Comparison of ENCODE assay signal across 8 cellular contexts in genomic region chr2:204145197-204146190, GRCh38.
DNase-seq lines count a peak whose midpoint lies in the region; ATAC-seq lines count a peak whose summit lies in the region.

No MANE protein-coding gene starts in this region.

- ATAC-seq in GM18870 (IDR thresholded peaks at IDR 0.05; ENCODE audit: unreplicated experiment) (peak; percentile 98), HG03135 (IDR thresholded peaks at IDR 0.05; ENCODE audit: unreplicated experiment) (peak; percentile 97), left colon (peak; percentile 99)
- peak; percentile 94 to 95 for ATAC-seq in activated CD4-positive, CD25-positive, alpha-beta regulatory T cell treated with anti-CD3 and anti-CD28 coated beads, Interleukin-2, amount 50 U/mL, for 24 hours

- DNase-seq in AG08395 (ENCODE audit: low spot score) (peak; percentile 72), NCI-H2171 (lab: John Stamatoyannopoulos, UW) (peak; percentile 64), cerebellar cortex (ENCODE audit: low spot score) (peak; percentile 53), left colon (peak; percentile 65 to 77)
- DNase-seq in stimulated activated CD4-positive, alpha-beta T cell treated with anti-CD3 and anti-CD28 coated beads, Interleukin-1b, Interleukin-23, amount 100 ng/mL, for 48 hours = peak; percentile 83

- intact Hi-C loops in left colon (cut with DNase I, micrococcal nuclease) = loop anchor here in 1 of 2 donors (5.0 kb wide), 1 partner anchor 1532 kb away; no protein-coding TSS in a partner anchor

Comparison
In these comparisons a context has a peak if more than half of its experiments do, and no peak if none do; other contexts are left out.
1. Peak in every context shown above with its lines: DNase-seq and ATAC-seq.